ENCODE assay signal across 8 cellular contexts in genomic region chr3:12662593-12663310, GRCh38. TPM values are rescaled to one million over a fixed set of nuclear protein-coding genes. Genes with fewer than 3 reads are reported as not detected.
A peak's percentile ranks its signal among the peaks of the same experiment; 100 is the strongest.
DNase-seq lines count a peak whose midpoint lies in the region; ATAC-seq and TF ChIP-seq lines count a peak whose summit lies in the region.

No MANE protein-coding gene starts in this region.

- peaks cover 21% of the 10 kb centered on the region for H3K4me1 ChIP-seq in mucosa of stomach (ENCODE audit: control insufficient read depth, insufficient read depth, low read length)

- H3K4me3 Mint-ChIP-seq in endothelial cell (ENCODE audit: unreplicated experiment): peak overlapping the region; percentile 96
- H3K4me3 Mint-ChIP-seq in stimulated activated naive CD8-positive, alpha-beta T cell treated with anti-CD3 and anti-CD28 coated beads, Interleukin-15, amount 100 ng/mL, for 72 hours: peak overlapping the region; percentile 86 to 94

- H3K4me1 Mint-ChIP-seq in endothelial cell (ENCODE audit: unreplicated experiment): peaks cover 28% of the 10 kb centered on the region
- peaks cover 48% of the 10 kb centered on the region for H3K4me1 Mint-ChIP-seq in stimulated activated naive CD8-positive, alpha-beta T cell treated with anti-CD3 and anti-CD28 coated beads, Interleukin-15, amount 100 ng/mL, for 72 hours

- no peaks in the 10 kb centered on the region for H3K27me3 ChIP-seq in mucosa of stomach (ENCODE audit: control insufficient read depth, insufficient read depth, low read length)

- no peak for TF ChIP-seq CTCF in endothelial cell (IDR thresholded peaks at IDR 0.05; ENCODE audit: unreplicated experiment)

- H3K4me3 ChIP-seq in GM08714 (ENCODE audit: low read length): peak overlapping the region; percentile 79
- peak overlapping the region; percentile 64 for H3K4me3 ChIP-seq in mucosa of stomach (ENCODE audit: low read length)

- peak; percentile 27 for ATAC-seq in stimulated activated naive CD8-positive, alpha-beta T cell treated with anti-CD3 and anti-CD28 coated beads, Interleukin-15, amount 100 ng/mL, for 72 hours
- ATAC-seq in HG02610 (IDR thresholded peaks at IDR 0.05; ENCODE audit: unreplicated experiment) (no peak), HG02981 (IDR thresholded peaks at IDR 0.05; ENCODE audit: unreplicated experiment) (no peak)

- no peaks in the 10 kb centered on the region for H3K36me3 Mint-ChIP-seq in endothelial cell (ENCODE audit: low read depth, unreplicated experiment)

- peak overlapping the region; percentile 88 for H3K27ac Mint-ChIP-seq in endothelial cell (ENCODE audit: unreplicated experiment)
- H3K27ac Mint-ChIP-seq in stimulated activated naive CD8-positive, alpha-beta T cell treated with anti-CD3 and anti-CD28 coated beads, Interleukin-15, amount 100 ng/mL, for 72 hours: peak overlapping the region; percentile 100

- peaks cover 8% of the 10 kb centered on the region for H3K27me3 Mint-ChIP-seq in endothelial cell (ENCODE audit: unreplicated experiment)
- H3K27me3 Mint-ChIP-seq in stimulated activated naive CD8-positive, alpha-beta T cell treated with anti-CD3 and anti-CD28 coated beads, Interleukin-15, amount 100 ng/mL, for 72 hours: no peaks in the 10 kb centered on the region

- no peaks in the 10 kb centered on the region for H3K9me3 ChIP-seq in mucosa of stomach (ENCODE audit: control insufficient read depth, low read length)

- no peaks in the 10 kb centered on the region for H3K9me3 Mint-ChIP-seq in endothelial cell (ENCODE audit: unreplicated experiment)
- no peaks in the 10 kb centered on the region for H3K9me3 Mint-ChIP-seq in stimulated activated naive CD8-positive, alpha-beta T cell treated with anti-CD3 and anti-CD28 coated beads, Interleukin-15, amount 100 ng/mL, for 72 hours

- H3K36me3 ChIP-seq in mucosa of stomach (ENCODE audit: control insufficient read depth, insufficient read depth, low read length): no peaks in the 10 kb centered on the region

- DNase-seq in MV-4-11 (lab: John Stamatoyannopoulos, UW) (peak; percentile 35), endothelial cell (ENCODE audit: low spot score) (peak; percentile 43)
- peak; percentile 60 for DNase-seq in activated CD8-positive, alpha-beta memory T cell treated with anti-CD3 and anti-CD28 coated beads for 24 hours
- peak; percentile 24 to 31 for DNase-seq in stimulated activated naive CD8-positive, alpha-beta T cell treated with anti-CD3 and anti-CD28 coated beads, Interleukin-15, amount 100 ng/mL, for 72 hours

- H3K9ac ChIP-seq in mucosa of stomach (ENCODE audit: low read length): peak overlapping the region; percentile 96

RNA-seq across cellular contexts. Expression of gene RAF1, which starts 1.2 kb away (rescaled TPM):
- total RNA-seq in endothelial cell (ENCODE audit: unreplicated experiment): 96.8 TPM
